Comparison of ENCODE assay signal across 12 cellular contexts in genomic region chr1:47785561-47786271, GRCh38.
A peak's percentile ranks its signal among the peaks of the same experiment; 100 is the strongest.
DNase-seq lines count a peak whose midpoint lies in the region; ATAC-seq, FAIRE-seq and TF ChIP-seq lines count a peak whose summit lies in the region.
"Had no signal": no experiment of that assay in that cellular context is flagged by ENCODE, and none has a peak within 500 bp of the region (broad histone marks: within the 10 kb centered on the region; RNA-seq: fewer than 3 reads in every experiment).

No MANE protein-coding gene starts in this region.

- H2BK15ac ChIP-seq in mesenchymal stem cell (ENCODE audit: low read depth, poor library complexity, severe bottlenecking), result no peak overlapping the region

- H3K9me3 ChIP-seq in hepatocyte (ENCODE audit: low read depth), result no peaks in the 10 kb centered on the region
- H3K9me3 ChIP-seq in gastrocnemius medialis, result no peaks in the 10 kb centered on the region
- no peaks in the 10 kb centered on the region for H3K9me3 ChIP-seq in mesenchymal stem cell (ENCODE audit: control insufficient read depth, low read length)
- H3K9me3 ChIP-seq in kidney (ENCODE audit: control insufficient read depth in 1 of 2, low read length in 2 of 2), result no peaks in the 10 kb centered on the region
- H3K9me3 ChIP-seq: ovary had no signal

- H3K23ac ChIP-seq in mesenchymal stem cell (ENCODE audit: low read length in 2 of 2), result no peak overlapping the region

- H3K4ac ChIP-seq in mesenchymal stem cell (ENCODE audit: low read depth in 1 of 2, low read length in 2 of 2), result no peak overlapping the region

- WGBS in hepatocyte (ENCODE audit: low lambda C conversion rate, missing lambda C conversion rate), result 91% methylated on average over 10 of the region's 10 CpGs
- WGBS in mesenchymal stem cell, result 60% methylated on average over 10 of the region's 10 CpGs

- no peak overlapping the region for H2BK5ac ChIP-seq in mesenchymal stem cell (ENCODE audit: low read depth, low read length, poor library complexity, severe bottlenecking)

- peak; percentile 13 for DNase-seq in astrocyte of the hippocampus (ENCODE audit: low read depth, low spot score)
- peak; percentile 24 for DNase-seq in hepatocyte (ENCODE audit: low spot score)
- DNase-seq in gastrocnemius medialis, result peak; percentile 40 to 60
- DNase-seq in DMS79 (lab: John Stamatoyannopoulos, UW), result no peak
- no peak for DNase-seq in mesenchymal stem cell
- DNase-seq in kidney, result no peak
- no peak for DNase-seq in activated naive CD4-positive, alpha-beta T cell treated with Interleukin-2 at 50 U/mL for 16 hours
- DNase-seq: activated T-cell treated with anti-CD3 and anti-CD28 coated beads, Interleukin-2, amount 50 U/mL, for 1 hour; hypothalamus; ovary had no signal

- no peak overlapping the region for H3K27ac ChIP-seq in hepatocyte
- H3K27ac ChIP-seq in gastrocnemius medialis, result peak overlapping the region in 3 of 4 donors; percentile 53 to 57 (median 57)
- no peak overlapping the region for H3K27ac ChIP-seq in mesenchymal stem cell (ENCODE audit: low read length, poor library complexity, severe bottlenecking)
- H3K27ac ChIP-seq in kidney (ENCODE audit: low read depth in 2 of 2, low read length in 2 of 2), result no peak overlapping the region
- H3K27ac ChIP-seq: ovary had no signal

- FAIRE-seq in kidney (lab: Jason Lieb, UNC), result no peak
- FAIRE-seq: TTC549 had no signal

- H3K4me1 ChIP-seq in hepatocyte (ENCODE audit: insufficient read depth) (no peaks in the 10 kb centered on the region), gastrocnemius medialis (peaks cover 24 to 54% of the 10 kb centered on the region in 2 donors), mesenchymal stem cell (ENCODE audit: control insufficient read depth, insufficient read depth, low read depth, low read length) (no peaks in the 10 kb centered on the region), kidney (ENCODE audit: control insufficient read depth in 1 of 2, insufficient read depth in 1 of 2, low read depth in 1 of 2, low read length in 2 of 2) (peaks cover 0 to 3% of the 10 kb centered on the region in 2 donors)

- H3K4me2 ChIP-seq in hepatocyte (no peak overlapping the region), mesenchymal stem cell (ENCODE audit: low read length, poor library complexity, severe bottlenecking) (no peak overlapping the region)

- H3K14ac ChIP-seq in mesenchymal stem cell (ENCODE audit: low read length in 2 of 2), result no peak overlapping the region

- H2BK120ac ChIP-seq in mesenchymal stem cell (ENCODE audit: low read depth, low read length), result no peak overlapping the region

- TF ChIP-seq POLR2A in gastrocnemius medialis (IDR thresholded peaks at IDR 0.05), result no peak

- H2AK5ac ChIP-seq in mesenchymal stem cell (ENCODE audit: low read length, severe bottlenecking), result no peak overlapping the region

- no peak overlapping the region for H2BK12ac ChIP-seq in mesenchymal stem cell (ENCODE audit: low read length in 2 of 2)

- no peaks in the 10 kb centered on the region for H3K36me3 ChIP-seq in hepatocyte (replicated peaks; ENCODE audit: insufficient read depth, low read depth)
- H3K36me3 ChIP-seq in gastrocnemius medialis, result no peaks in the 10 kb centered on the region
- H3K36me3 ChIP-seq in mesenchymal stem cell (ENCODE audit: control insufficient read depth in 1 of 2, insufficient read depth in 2 of 2, low read depth in 1 of 2, low read length in 2 of 2), result no peaks in the 10 kb centered on the region
- peaks cover 11 to 22% of the 10 kb centered on the region in 2 donors for H3K36me3 ChIP-seq in kidney (ENCODE audit: control insufficient read depth in 1 of 2, insufficient read depth in 2 of 2, low read length in 2 of 2)
- H3K36me3 ChIP-seq: ovary had no signal

- H4K8ac ChIP-seq in mesenchymal stem cell (ENCODE audit: low read length), result no peak overlapping the region

- intact Hi-C loops in gastrocnemius medialis (cut with DNase I; ENCODE audit: low total_unique reads) (loop anchor here (1.0 to 5.0 kb wide), 2 partner anchors 147 to 276 kb away; no protein-coding TSS in a partner anchor), kidney (cut with DNase I) (no loop called here)

- H3K9ac ChIP-seq in mesenchymal stem cell (ENCODE audit: low read length), result no peak overlapping the region
- no peak overlapping the region for H3K9ac ChIP-seq in kidney (ENCODE audit: low read length in 2 of 2)

- H3K4me3 ChIP-seq in hepatocyte, result no peak overlapping the region
- no peak overlapping the region for H3K4me3 ChIP-seq in gastrocnemius medialis
- no peak overlapping the region for H3K4me3 ChIP-seq in mesenchymal stem cell (ENCODE audit: insufficient read depth in 1 of 2, low read depth in 1 of 2, low read length in 2 of 2)
- no peak overlapping the region for H3K4me3 ChIP-seq in kidney (ENCODE audit: low read length in 2 of 2)
- H3K4me3 ChIP-seq: ovary had no signal

- no peaks in the 10 kb centered on the region for H3K9me2 ChIP-seq in hepatocyte (replicated peaks; ENCODE audit: insufficient read depth)

- no peaks in the 10 kb centered on the region for H3K27me3 ChIP-seq in hepatocyte
- no peaks in the 10 kb centered on the region for H3K27me3 ChIP-seq in gastrocnemius medialis
- H3K27me3 ChIP-seq in mesenchymal stem cell (ENCODE audit: control insufficient read depth in 1 of 2, insufficient read depth in 1 of 2, low read length in 2 of 2), result peaks cover 0 to 31% of the 10 kb centered on the region in 2 experiments
- H3K27me3 ChIP-seq: ovary had no signal

- H3K79me1 ChIP-seq in mesenchymal stem cell (replicated peaks; ENCODE audit: low read length, poor library complexity, severe bottlenecking), result no peaks in the 10 kb centered on the region

- H4K20me1 ChIP-seq in hepatocyte (ENCODE audit: insufficient read depth, poor library complexity, severe bottlenecking), result no peaks in the 10 kb centered on the region

- in situ Hi-C loops in gastrocnemius medialis (cut with MboI; ENCODE audit: low sequenced_read_pairs in 4 of 4), result loop anchor here in 1 of 4 donors (25.0 kb wide), 1 partner anchor 202 kb away; the partner anchor contains the start of gene TRABD2B

- no peak overlapping the region for H4K91ac ChIP-seq in mesenchymal stem cell (ENCODE audit: low read length)

- no peak overlapping the region for H2AFZ ChIP-seq in hepatocyte
- no peak overlapping the region for H2AFZ ChIP-seq in mesenchymal stem cell (ENCODE audit: low read depth, low read length)

- no peaks in the 10 kb centered on the region for H3K79me2 ChIP-seq in hepatocyte

- H3K18ac ChIP-seq in mesenchymal stem cell (ENCODE audit: low read depth in 1 of 2, low read length in 2 of 2), result no peak overlapping the region

- TF ChIP-seq CTCF in LNCAP (IDR thresholded peaks at IDR 0.05) (peak; percentile 25; the same call in 1 of the 2 replicates), hepatocyte (IDR thresholded peaks at IDR 0.05; ENCODE audit: poor library complexity) (peak; percentile 40), gastrocnemius medialis (IDR thresholded peaks at IDR 0.05 in 4 of 5, conservative IDR thresholded peaks at IDR 0.05 in 1 of 5) (peak in 4 of 5 experiments; percentile 28 to 48 (median 43)), kidney (IDR thresholded peaks at IDR 0.05; ENCODE audit: borderline replicate concordance, extremely low read depth, insufficient read depth) (no peak)

- peak; percentile 81 to 85 for ATAC-seq in gastrocnemius medialis

Comparison
In these comparisons a context has a peak if more than half of its experiments do, and no peak if none do; other contexts are left out.
1. DNase-seq: peak in astrocyte of the hippocampus (single experiment), hepatocyte (single experiment) and gastrocnemius medialis (2 of 2); none in DMS79 (single experiment), mesenchymal stem cell (single experiment), kidney (single experiment) and activated naive CD4-positive, alpha-beta T cell treated with Interleukin-2 at 50 U/mL for 16 hours (single experiment).
2. H3K27ac ChIP-seq: peak in gastrocnemius medialis (3 of 4); none in hepatocyte (single experiment), mesenchymal stem cell (single experiment) and kidney (0 of 2).